ENCODE assay signal across 9 cellular contexts in genomic region chr20:61823242-61823641, GRCh38.
"Had no signal": no experiment of that assay in that cellular context is flagged by ENCODE, and none has a peak within 500 bp of the region (broad histone marks: within the 10 kb centered on the region; RNA-seq: fewer than 3 reads in every experiment).

No MANE protein-coding gene starts in this region.

- H3K27ac Mint-ChIP-seq: GM23338, H9, HFFc6, IgD-negative memory B cell had no signal

- FAIRE-seq: H1, H54 had no signal

- H3K4me1 Mint-ChIP-seq: IgD-negative memory B cell had no signal

- DNase-seq: H9, HCEC 1CT, HFFc6, KBM-7 had no signal

- H3K4me3 Mint-ChIP-seq: GM23338, H9, HFFc6, IgD-negative memory B cell had no signal

- H3K27ac ChIP-seq: HL-60 had no signal

- H3K36me3 Mint-ChIP-seq: IgD-negative memory B cell had no signal

- ATAC-seq: GM23338 had no signal

- H3K4me3 ChIP-seq: GM23338 had no signal
